ENCODE assay signal across 22 cellular contexts in the genomic region with DNA sequence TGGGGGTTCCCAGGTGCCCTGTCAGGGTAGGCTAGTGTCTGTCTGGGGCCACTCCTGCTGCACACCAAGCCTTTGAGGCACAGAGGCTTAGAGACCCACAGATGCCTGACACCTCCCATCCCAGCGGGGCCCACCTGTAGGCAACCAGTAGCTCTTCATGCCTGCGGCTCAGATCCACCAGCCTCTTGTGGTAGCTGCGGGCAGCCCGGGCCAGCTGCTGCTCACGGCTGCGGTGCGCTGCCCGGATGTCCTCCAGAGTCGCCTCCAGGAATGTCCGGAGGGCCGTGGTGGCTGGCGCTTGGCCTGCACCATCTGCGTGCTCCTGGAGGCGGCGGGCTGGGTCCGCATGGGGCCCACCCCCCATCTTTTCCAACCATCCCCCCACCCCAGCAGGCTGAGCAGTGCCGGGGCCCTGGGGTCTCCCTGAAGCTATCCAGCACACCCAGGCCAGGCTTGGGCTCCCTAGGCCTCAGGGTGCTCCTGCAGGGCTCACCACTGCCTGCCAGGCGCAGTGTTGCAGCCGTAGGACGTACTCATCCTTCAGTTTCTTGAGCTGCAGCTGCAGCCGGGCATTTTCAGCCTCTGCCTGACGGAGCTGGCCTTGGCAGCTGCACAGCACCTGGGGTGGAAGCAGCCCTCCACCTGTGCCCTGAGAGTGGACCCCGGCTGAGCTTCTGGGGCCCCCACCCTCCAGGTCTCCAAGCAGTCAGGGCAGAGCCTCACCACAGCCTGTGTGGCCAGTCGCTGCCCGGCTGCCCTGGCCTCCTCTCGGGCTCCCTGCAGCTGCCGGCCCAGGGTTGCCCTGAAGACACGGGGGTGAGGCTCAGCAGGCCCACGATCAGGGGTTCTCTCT. TPM values are rescaled to one million over a fixed set of nuclear protein-coding genes. Genes with fewer than 3 reads are reported as not detected.
A peak's percentile ranks its signal among the peaks of the same experiment; 100 is the strongest.
DNase-seq lines count a peak whose midpoint lies in the region; TF ChIP-seq lines count a peak whose summit lies in the region.
"Had no signal": no experiment of that assay in that cellular context is flagged by ENCODE, and none has a peak within 500 bp of the region (broad histone marks: within the 10 kb centered on the region; RNA-seq: fewer than 3 reads in every experiment).

No MANE protein-coding gene starts in this region.

- intact Hi-C loops in A673 (cut with micrococcal nuclease; ENCODE audit: unreplicated experiment): no loop called here

- H3K4me1 Mint-ChIP-seq in glutamatergic neuron (ENCODE audit: low read depth, unreplicated experiment): peaks cover 3% of the 10 kb centered on the region

- peaks cover 14% of the 10 kb centered on the region for H3K27me3 Mint-ChIP-seq in glutamatergic neuron (ENCODE audit: unreplicated experiment)
- H3K27me3 Mint-ChIP-seq: activated CD4-positive, alpha-beta memory T cell treated with anti-CD3 and anti-CD28 coated beads, Interleukin-2, amount 10 ng/mL, durations not matched to agents 7 days and 5 days; activated naive CD4-positive, alpha-beta T cell treated with anti-CD3 and anti-CD28 coated beads, Interleukin-2, amount 50 U/mL, for 24 hours; CD4-positive, alpha-beta memory T cell had no signal

- H3K4me3 ChIP-seq in NT2/D1 (ENCODE audit: insufficient read length, low read depth): no peak overlapping the region
- no peak overlapping the region for H3K4me3 ChIP-seq in trophoblast cell (ENCODE audit: low read depth, low read length)
- no peak overlapping the region for H3K4me3 ChIP-seq in A673 (ENCODE audit: low read depth, low read length, poor library complexity, severe bottlenecking)
- H3K4me3 ChIP-seq: left lung, tibial nerve had no signal

- no peak overlapping the region for H3K18ac ChIP-seq in trophoblast cell (ENCODE audit: low read length)

- POLR2A ChIA-PET in A673 (lab: Charles Lee; ENCODE audit: low non-redundant PET): no interaction called here

- H2AFZ ChIP-seq in trophoblast cell (ENCODE audit: insufficient read depth, low read length, poor library complexity): no peak overlapping the region

- H3K36me3 ChIP-seq in NT2/D1 (ENCODE audit: insufficient read depth, insufficient read length, low read length) (peaks cover 16% of the 10 kb centered on the region), trophoblast cell (ENCODE audit: control insufficient read depth in 1 of 2, insufficient read depth in 2 of 2, low read length in 2 of 2) (peaks cover 0 to 3% of the 10 kb centered on the region in 2 experiments), A673 (ENCODE audit: insufficient read depth, low read length, poor library complexity, severe bottlenecking) (no peaks in the 10 kb centered on the region)
- H3K36me3 ChIP-seq: tibial nerve had no signal

- WGBS in trophoblast cell (ENCODE audit: extremely low coverage, insufficient coverage, insufficient read length): no CpG with 5 or more reads among the region's 29 CpGs

- H2BK120ac ChIP-seq in trophoblast cell (ENCODE audit: insufficient read depth, low read length, poor library complexity): no peak overlapping the region

- H2BK5ac ChIP-seq in trophoblast cell (ENCODE audit: low read depth, low read length, poor library complexity): no peak overlapping the region

- no peak overlapping the region for H3K14ac ChIP-seq in trophoblast cell (ENCODE audit: low read length)

- peaks cover 6% of the 10 kb centered on the region for H3K79me2 ChIP-seq in trophoblast cell (ENCODE audit: control insufficient read depth, insufficient read depth, low read length, poor library complexity)

- H3K4me1 ChIP-seq in NT2/D1 (ENCODE audit: insufficient read depth, insufficient read length): peaks cover 29% of the 10 kb centered on the region
- peaks cover 22 to 29% of the 10 kb centered on the region in 2 experiments for H3K4me1 ChIP-seq in trophoblast cell (ENCODE audit: control insufficient read depth in 1 of 2, insufficient read depth in 2 of 2, low read length in 2 of 2)
- peaks cover 19% of the 10 kb centered on the region for H3K4me1 ChIP-seq in A673 (ENCODE audit: insufficient read depth, low read length, poor library complexity, severe bottlenecking)

- no peak overlapping the region for H4K12ac ChIP-seq in trophoblast cell (ENCODE audit: low read depth, low read length)

- H3K27ac ChIP-seq in trophoblast cell (ENCODE audit: low read depth, low read length): no peak overlapping the region
- no peak overlapping the region for H3K27ac ChIP-seq in A673 (ENCODE audit: low read depth, low read length, poor library complexity, severe bottlenecking)
- H3K27ac ChIP-seq: left lung, tibial nerve had no signal

- no peak overlapping the region for H3K27ac Mint-ChIP-seq in glutamatergic neuron (ENCODE audit: unreplicated experiment)
- H3K27ac Mint-ChIP-seq: activated CD4-positive, alpha-beta memory T cell treated with anti-CD3 and anti-CD28 coated beads, Interleukin-2, amount 10 ng/mL, durations not matched to agents 7 days and 5 days; activated naive CD4-positive, alpha-beta T cell treated with anti-CD3 and anti-CD28 coated beads, Interleukin-2, amount 50 U/mL, for 24 hours; activated T-cell treated with anti-CD3 and anti-CD28 coated beads, Interleukin-2, amount 50 U/mL, for 72 hours; stimulated activated effector memory CD8-positive, alpha-beta T cell treated with anti-CD3 and anti-CD28 coated beads, Interleukin-12 subunit alpha, Interleukin-12 subunit beta, amount 100 ng/mL, for 72 hours; WTC11 had no signal

- TF ChIP-seq CTCF in glutamatergic neuron (IDR thresholded peaks at IDR 0.05; ENCODE audit: partially characterized antibody, unreplicated experiment) (no peak), A673 (conservative IDR thresholded peaks at IDR 0.05; ENCODE audit: low read depth, low read length) (no peak)

- H3K23ac ChIP-seq in trophoblast cell (ENCODE audit: low read length): no peak overlapping the region

- H4K91ac ChIP-seq in trophoblast cell (ENCODE audit: low read depth, low read length): no peak overlapping the region

- H3K9me3 ChIP-seq in NT2/D1 (ENCODE audit: insufficient read depth, low read length) (no peaks in the 10 kb centered on the region; the same call in 1 of the 2 replicates), trophoblast cell (ENCODE audit: insufficient read depth, low read depth, low read length) (peaks cover 4% of the 10 kb centered on the region), A673 (ENCODE audit: low read depth, low read length, poor library complexity, severe bottlenecking) (no peaks in the 10 kb centered on the region)
- H3K9me3 ChIP-seq: left lung, tibial nerve had no signal

- H3K9me3 Mint-ChIP-seq in glutamatergic neuron (ENCODE audit: unreplicated experiment): peaks cover 5% of the 10 kb centered on the region
- H3K9me3 Mint-ChIP-seq: activated CD4-positive, alpha-beta memory T cell treated with anti-CD3 and anti-CD28 coated beads, Interleukin-2, amount 10 ng/mL, durations not matched to agents 7 days and 5 days; activated naive CD4-positive, alpha-beta T cell treated with anti-CD3 and anti-CD28 coated beads, Interleukin-2, amount 50 U/mL, for 24 hours; activated T-cell treated with anti-CD3 and anti-CD28 coated beads, Interleukin-2, amount 50 U/mL, for 72 hours; stimulated activated effector memory CD8-positive, alpha-beta T cell treated with anti-CD3 and anti-CD28 coated beads, Interleukin-12 subunit alpha, Interleukin-12 subunit beta, amount 100 ng/mL, for 72 hours; WTC11 had no signal

- no peak overlapping the region for H3K4ac ChIP-seq in trophoblast cell (ENCODE audit: low read depth, low read length)

- H3K36me3 Mint-ChIP-seq in glutamatergic neuron (ENCODE audit: unreplicated experiment): no peaks in the 10 kb centered on the region
- H3K36me3 Mint-ChIP-seq: activated naive CD4-positive, alpha-beta T cell treated with anti-CD3 and anti-CD28 coated beads, Interleukin-2, amount 50 U/mL, for 24 hours; CD4-positive, alpha-beta memory T cell; WTC11 had no signal

- CTCF ChIA-PET in A673 (lab: Charles Lee): interaction anchor here (0.6 kb wide), 1 partner anchor 29 kb away, joined by 3 read pairs; no protein-coding TSS in a partner anchor

- no TSS peak for BruUV-seq in A673 (replicated peaks; lab: Mats Ljungman, UMichigan)

- H3K79me1 ChIP-seq in trophoblast cell (ENCODE audit: low read length): peaks cover 12% of the 10 kb centered on the region

- H3K9ac ChIP-seq in NT2/D1 (ENCODE audit: insufficient read length, low read depth) (peak overlapping the region; percentile 32), trophoblast cell (ENCODE audit: low read length) (no peak overlapping the region)

- no peak overlapping the region for H2AK5ac ChIP-seq in trophoblast cell (ENCODE audit: low read length)

- no peak overlapping the region for H2BK12ac ChIP-seq in trophoblast cell (ENCODE audit: low read length)

- H3K4me2 ChIP-seq in trophoblast cell (ENCODE audit: low read length): no peak overlapping the region

- DNase-seq in NCI-H82 (lab: John Stamatoyannopoulos, UW): peak; percentile 31
- DNase-seq in NCI-H82 treated with DMSO at 0.1 percent for 48 hours (lab: John Stamatoyannopoulos, UW; ENCODE audit: unreplicated experiment): no peak
- no peak for DNase-seq in NT2/D1 (ENCODE audit: low read depth, low spot score)
- DNase-seq in trophoblast cell: peak; percentile 89 to 90
- DNase-seq in glutamatergic neuron: no peak
- no peak for DNase-seq in A673 (ENCODE audit: low spot score)
- DNase-seq: activated CD4-positive, alpha-beta memory T cell treated with anti-CD3 and anti-CD28 coated beads, Interleukin-2, amount 10 ng/mL, durations not matched to agents 7 days and 5 days; activated T-cell treated with anti-CD3 and anti-CD28 coated beads, Interleukin-2, amount 50 U/mL, for 72 hours; CD4-positive, alpha-beta memory T cell; effector memory CD4-positive, alpha-beta T cell; H7; IMR-90; left lung; NCI-H187 treated with DMSO at 0.1 percent for 48 hours; NCI-H510A; nucleus accumbens; retina; SIG-M5 had no signal

- no peak overlapping the region for H4K8ac ChIP-seq in trophoblast cell (ENCODE audit: low read depth, low read length)

- no peak overlapping the region for H3K4me3 Mint-ChIP-seq in glutamatergic neuron (ENCODE audit: unreplicated experiment)
- H3K4me3 Mint-ChIP-seq: activated CD4-positive, alpha-beta memory T cell treated with anti-CD3 and anti-CD28 coated beads, Interleukin-2, amount 10 ng/mL, durations not matched to agents 7 days and 5 days; activated naive CD4-positive, alpha-beta T cell treated with anti-CD3 and anti-CD28 coated beads, Interleukin-2, amount 50 U/mL, for 24 hours; activated T-cell treated with anti-CD3 and anti-CD28 coated beads, Interleukin-2, amount 50 U/mL, for 72 hours; stimulated activated effector memory CD8-positive, alpha-beta T cell treated with anti-CD3 and anti-CD28 coated beads, Interleukin-12 subunit alpha, Interleukin-12 subunit beta, amount 100 ng/mL, for 72 hours; WTC11 had no signal

- H3K27me3 ChIP-seq in NT2/D1 (ENCODE audit: insufficient read depth, insufficient read length) (peaks cover 6% of the 10 kb centered on the region), trophoblast cell (ENCODE audit: insufficient read depth, low read length) (peaks cover 7% of the 10 kb centered on the region), A673 (replicated peaks; ENCODE audit: insufficient read depth, low read depth, low read length, poor library complexity) (no peaks in the 10 kb centered on the region)

RNA-seq across cellular contexts. Expression of gene CCDC78, which starts 1.8 kb away (rescaled TPM):
- polyA plus RNA-seq in trophoblast cell (2013): 0.86 and 1.3 TPM in 2 replicates
- 18.9 TPM for total RNA-seq in glutamatergic neuron (ENCODE audit: unreplicated experiment)
- 0.28 and 1.4 TPM in 2 replicates for total RNA-seq in A673 (2021)
- polyA plus RNA-seq: CD4-positive, alpha-beta memory T cell had no signal

RNA-seq across cellular contexts. Expression of gene HAGHL, which starts 2.5 kb away (rescaled TPM):
- 1.9 and 2.3 TPM in 2 replicates for polyA plus RNA-seq in trophoblast cell (2013)
- total RNA-seq in glutamatergic neuron (ENCODE audit: unreplicated experiment) (31.7 TPM), A673 (2021) (2.5 and 3.5 TPM in 2 replicates)

RNA-seq across cellular contexts. Expression of gene ANTKMT, which starts 3.5 kb away (rescaled TPM):
- polyA plus RNA-seq in trophoblast cell (2013): 17.0 and 18.0 TPM in 2 replicates
- total RNA-seq in glutamatergic neuron (ENCODE audit: unreplicated experiment): 61.1 TPM
- 21.2 and 26.0 TPM in 2 replicates for total RNA-seq in A673 (2021)

RNA-seq across cellular contexts. Expression of gene METRN, which starts 9.5 kb away (rescaled TPM):
- polyA plus RNA-seq in trophoblast cell (2013): 5.9 and 6.1 TPM in 2 replicates
- 134 TPM for total RNA-seq in glutamatergic neuron (ENCODE audit: unreplicated experiment)
- 0.86 and 1.8 TPM in 2 replicates for total RNA-seq in A673 (2021)

RNA-seq across cellular contexts. Expression of gene CIAO3, which starts 16.4 kb away (rescaled TPM):
- polyA plus RNA-seq in trophoblast cell (2013): 16.6 and 16.8 TPM in 2 replicates
- 49.5 TPM for total RNA-seq in glutamatergic neuron (ENCODE audit: unreplicated experiment)
- total RNA-seq in A673 (2021): 48.4 and 50.0 TPM in 2 replicates

Comparison
In these comparisons a context has a peak if more than half of its experiments do, and no peak if none do; other contexts are left out.
1. DNase-seq: peak in NCI-H82 (single experiment) and trophoblast cell (2 of 2); none in NCI-H82 treated with DMSO at 0.1 percent for 48 hours (single experiment), NT2/D1 (single experiment), glutamatergic neuron (single experiment) and A673 (single experiment).